Comparison of ENCODE assay signal across 8 cellular contexts in the genomic region with DNA sequence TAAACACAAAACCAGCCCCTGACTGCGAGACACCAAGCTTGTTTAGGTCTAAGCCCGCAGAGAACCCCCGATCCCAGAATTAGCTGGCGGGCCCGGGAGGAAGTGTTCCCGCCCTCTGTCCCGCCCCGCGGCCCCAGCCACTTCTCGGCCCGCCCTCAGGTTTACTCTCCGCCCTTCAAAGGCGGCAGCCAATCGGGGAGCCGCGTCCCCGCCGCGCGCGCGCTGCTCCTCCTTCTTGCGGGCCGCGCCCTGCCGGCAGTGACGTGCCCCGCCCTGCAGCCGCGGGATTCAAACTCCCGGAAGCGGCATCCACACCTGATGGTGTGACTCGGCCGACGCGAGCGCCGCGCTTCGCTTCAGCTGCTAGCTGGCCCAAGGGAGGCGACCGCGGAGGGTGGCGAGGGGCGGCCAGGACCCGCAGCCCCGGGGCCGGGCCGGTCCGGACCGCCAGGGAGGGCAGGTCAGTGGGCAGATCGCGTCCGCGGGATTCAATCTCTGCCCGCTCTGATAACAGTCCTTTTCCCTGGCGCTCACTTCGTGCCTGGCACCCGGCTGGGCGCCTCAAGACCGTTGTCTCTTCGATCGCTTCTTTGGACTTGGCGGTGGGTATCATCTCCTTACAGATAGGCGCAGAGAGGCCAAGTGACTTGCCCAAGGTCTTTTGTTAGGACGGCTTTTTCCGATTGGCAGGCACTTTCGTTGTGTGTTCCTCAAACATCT. TPM values are rescaled to one million over a fixed set of nuclear protein-coding genes. Genes with fewer than 3 reads are reported as not detected.
A peak's percentile ranks its signal among the peaks of the same experiment; 100 is the strongest.
DNase-seq lines count a peak whose midpoint lies in the region; ATAC-seq and TF ChIP-seq lines count a peak whose summit lies in the region.

TSS of gene CEP55 (plus strand) at position 291 of the 720 bp plus-strand sequence. CDS start 3,440 bp downstream, outside the sequence.

- H3K4me1 ChIP-seq in BE2C: 0 out of 2 replicates have a peak, but pooled peaks cover 4% of the 10 kb centered on the region

- peak within 1 kb of the TSS in 1 of 2 donors; percentile 80 for H3K27ac ChIP-seq in coronary artery

- peak within 1 kb of the TSS; percentile 84 for H3K27ac Mint-ChIP-seq in activated CD4-positive, alpha-beta T cell treated with anti-CD3 and anti-CD28 coated beads for 36 hours

- TF ChIP-seq CTCF in BE2C (IDR thresholded peaks at IDR 0.05; ENCODE audit: low read depth, low read length) (no peak), coronary artery (IDR thresholded peaks at IDR 0.05) (no peak)

- H3K36me3 ChIP-seq in BE2C: no peaks in the 10 kb centered on the region

- CTCF ChIA-PET in activated CD4-positive, alpha-beta T cell treated with anti-CD3 and anti-CD28 coated beads for 36 hours (lab: Charles Lee): interaction anchor here (0.7 to 3.3 kb wide), 10 partner anchors 9 to 126 kb away, joined by 3 to 48 read pairs (median 4); partner anchors contain the start of gene MYOF

- H3K27me3 ChIP-seq in BE2C: no peaks in the 10 kb centered on the region

- peak; percentile 97 for ATAC-seq in HG03457 (IDR thresholded peaks at IDR 0.05; ENCODE audit: unreplicated experiment)
- ATAC-seq in activated CD4-positive, alpha-beta T cell treated with anti-CD3 and anti-CD28 coated beads for 36 hours: peak; percentile 99

- peaks cover 24% of the 10 kb centered on the region for H3K36me3 Mint-ChIP-seq in activated CD4-positive, alpha-beta T cell treated with anti-CD3 and anti-CD28 coated beads for 36 hours (ENCODE audit: low read depth)

- H3K4me3 ChIP-seq in BE2C (ENCODE audit: low read depth, low read length): peak within 1 kb of the TSS; percentile 86
- peak within 1 kb of the TSS; percentile 82 for H3K4me3 ChIP-seq in coronary artery

- H3K4me3 Mint-ChIP-seq in activated CD4-positive, alpha-beta T cell treated with anti-CD3 and anti-CD28 coated beads for 36 hours: peak within 1 kb of the TSS; percentile 78

- intact Hi-C loops in activated CD4-positive, alpha-beta T cell treated with anti-CD3 and anti-CD28 coated beads for 36 hours (cut with DNase I, micrococcal nuclease): loop anchor here (1.0 to 10.0 kb wide), 13 partner anchors 14 to 1051 kb away; partner anchors contain the start of genes EXOC6 (in 2 of the 2), FRA10AC1 (in 2 of the 2), KIF11 (in 2 of the 2) and MYOF (in 2 of the 2)

- H3K27me3 Mint-ChIP-seq in activated CD4-positive, alpha-beta T cell treated with anti-CD3 and anti-CD28 coated beads for 36 hours: peaks cover 2% of the 10 kb centered on the region

- POLR2A ChIA-PET in activated CD4-positive, alpha-beta T cell treated with anti-CD3 and anti-CD28 coated beads for 36 hours (lab: Charles Lee): interaction anchor here (0.6 to 1.4 kb wide), 3 partner anchors 8 to 36 kb away, joined by 3 to 9 read pairs (median 4); partner anchors contain the start of gene MYOF

- peak; percentile 95 for DNase-seq in BE2C
- peak; percentile 62 for DNase-seq in GM19240 (ENCODE audit: insufficient read length, low spot score)
- DNase-seq in NCI-H524 treated with DMSO at 0.1 percent for 48 hours (lab: John Stamatoyannopoulos, UW): peak; percentile 17
- peak; percentile 98 for DNase-seq in activated CD4-positive, alpha-beta T cell treated with anti-CD3 and anti-CD28 coated beads for 36 hours
- peak; percentile 96 for DNase-seq in coronary artery (ENCODE audit: low spot score)
- DNase-seq in left kidney (ENCODE audit: low read depth, low spot score): peak; percentile 98
- peak; percentile 96 for DNase-seq in stimulated activated CD4-positive, alpha-beta T cell treated with anti-CD3 and anti-CD28 coated beads, Interleukin-1b, Interleukin-23, amount 100 ng/mL, for 48 hours

- H3K9me3 ChIP-seq in BE2C: no peaks in the 10 kb centered on the region

- H3K4me1 Mint-ChIP-seq in activated CD4-positive, alpha-beta T cell treated with anti-CD3 and anti-CD28 coated beads for 36 hours: peaks cover 25% of the 10 kb centered on the region

- no peaks in the 10 kb centered on the region for H3K9me3 Mint-ChIP-seq in activated CD4-positive, alpha-beta T cell treated with anti-CD3 and anti-CD28 coated beads for 36 hours (ENCODE audit: low read depth)

RNA-seq across cellular contexts. Expression of gene CEP55, which starts in this region (rescaled TPM):
- polyA plus RNA-seq in BE2C (2012; ENCODE audit: insufficient read depth, insufficient read length, low read depth): 2.0 TPM
- 10 to 100 TPM; 67.8 to 76.0 TPM for total RNA-seq in activated CD4-positive, alpha-beta T cell treated with anti-CD3 and anti-CD28 coated beads for 36 hours

Comparison
In these comparisons a context has a peak if more than half of its experiments do, and no peak if none do; other contexts are left out.
1. DNase-seq: peak in every context shown above with its lines; median percentile 98 in activated CD4-positive, alpha-beta T cell treated with anti-CD3 and anti-CD28 coated beads for 36 hours; 98 in left kidney; 96 in coronary artery; 96 in stimulated activated CD4-positive, alpha-beta T cell treated with anti-CD3 and anti-CD28 coated beads, Interleukin-1b, Interleukin-23, amount 100 ng/mL, for 48 hours; 95 in BE2C; 62 in GM19240; 17 in NCI-H524 treated with DMSO at 0.1 percent for 48 hours.